ENCODE assay signal across 8 cellular contexts in the genomic region with DNA sequence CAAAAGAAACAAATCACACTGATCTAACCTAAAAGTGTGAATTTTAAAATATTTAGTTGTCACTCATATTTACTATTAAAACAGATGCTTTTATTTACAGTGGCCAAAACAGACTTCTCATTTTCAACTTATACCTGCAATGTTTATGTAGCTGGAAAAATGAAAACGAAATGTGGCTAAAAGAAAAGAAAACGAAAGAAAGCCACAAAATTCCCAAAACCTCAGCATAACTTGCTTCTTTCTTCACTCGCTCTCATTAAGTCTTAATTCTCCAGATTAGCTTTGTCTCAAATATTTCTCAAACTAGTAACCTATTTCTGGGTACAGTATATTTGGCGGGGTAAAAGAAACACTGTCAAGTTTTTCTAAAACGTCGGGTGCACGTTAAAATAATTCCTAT. TPM values are rescaled to one million over a fixed set of nuclear protein-coding genes. Genes with fewer than 3 reads are reported as not detected.
DNase-seq lines count a peak whose midpoint lies in the region; ATAC-seq and TF ChIP-seq lines count a peak whose summit lies in the region.

No MANE protein-coding gene starts in this region.

- DNase-seq in HL-60 (ENCODE audit: low read depth in 1 of 2, low spot score in 1 of 2) = no peak
- no peak for DNase-seq in stimulated activated effector memory CD8-positive, alpha-beta T cell treated with anti-CD3 and anti-CD28 coated beads, Interleukin-12 subunit alpha, Interleukin-12 subunit beta, amount 100 ng/mL, for 72 hours (ENCODE audit: low spot score in 2 of 2)
- no peak for DNase-seq in retina
- no peak for DNase-seq in GM03348 (ENCODE audit: low spot score)

- peak overlapping the region; percentile 100 for H3K27ac Mint-ChIP-seq in activated T-helper 17 cell treated with anti-CD3 and anti-CD28 coated beads, Interleukin-2, amount 50 U/mL, for 72 hours
- peak overlapping the region; percentile 98 for H3K27ac Mint-ChIP-seq in stimulated activated effector memory CD8-positive, alpha-beta T cell treated with anti-CD3 and anti-CD28 coated beads, Interleukin-12 subunit alpha, Interleukin-12 subunit beta, amount 100 ng/mL, for 72 hours

- ATAC-seq in activated T-helper 17 cell treated with anti-CD3 and anti-CD28 coated beads, Interleukin-2, amount 50 U/mL, for 72 hours (replicated peaks) = no peak
- no peak for ATAC-seq in stimulated activated effector memory CD8-positive, alpha-beta T cell treated with anti-CD3 and anti-CD28 coated beads, Interleukin-12 subunit alpha, Interleukin-12 subunit beta, amount 100 ng/mL, for 72 hours
- no peak for ATAC-seq in HG02623 (IDR thresholded peaks at IDR 0.05; ENCODE audit: unreplicated experiment)
- ATAC-seq in HG03442 (IDR thresholded peaks at IDR 0.05; ENCODE audit: unreplicated experiment) = no peak

- H3K36me3 ChIP-seq in iPS-18a (ENCODE audit: control insufficient read depth, low read depth, low read length) = peaks cover 2% of the 10 kb centered on the region

- no peaks in the 10 kb centered on the region for H3K27me3 Mint-ChIP-seq in activated T-helper 17 cell treated with anti-CD3 and anti-CD28 coated beads, Interleukin-2, amount 50 U/mL, for 72 hours

- H3K9me3 Mint-ChIP-seq in activated T-helper 17 cell treated with anti-CD3 and anti-CD28 coated beads, Interleukin-2, amount 50 U/mL, for 72 hours = no peaks in the 10 kb centered on the region
- no peaks in the 10 kb centered on the region for H3K9me3 Mint-ChIP-seq in stimulated activated effector memory CD8-positive, alpha-beta T cell treated with anti-CD3 and anti-CD28 coated beads, Interleukin-12 subunit alpha, Interleukin-12 subunit beta, amount 100 ng/mL, for 72 hours

- H3K27me3 ChIP-seq in HL-60 (ENCODE audit: insufficient read depth, poor library complexity, severe bottlenecking) = no peaks in the 10 kb centered on the region
- no peaks in the 10 kb centered on the region for H3K27me3 ChIP-seq in iPS-18a (ENCODE audit: control insufficient read depth, insufficient read depth, low read length)

- peaks cover 21% of the 10 kb centered on the region for H3K4me1 ChIP-seq in iPS-18a (ENCODE audit: control insufficient read depth, low read depth, low read length)

- H3K4me1 Mint-ChIP-seq in activated T-helper 17 cell treated with anti-CD3 and anti-CD28 coated beads, Interleukin-2, amount 50 U/mL, for 72 hours = peaks cover 28% of the 10 kb centered on the region
- peaks cover 46% of the 10 kb centered on the region for H3K4me1 Mint-ChIP-seq in stimulated activated effector memory CD8-positive, alpha-beta T cell treated with anti-CD3 and anti-CD28 coated beads, Interleukin-12 subunit alpha, Interleukin-12 subunit beta, amount 100 ng/mL, for 72 hours

- H3K27ac ChIP-seq in HL-60 (replicated peaks) = peak overlapping the region; percentile 96
- peak overlapping the region; percentile 95 for H3K27ac ChIP-seq in iPS-18a (ENCODE audit: low read length)

- no peak for TF ChIP-seq CTCF in HL-60 (IDR thresholded peaks at IDR 0.05; ENCODE audit: insufficient read depth, low read length)

- peak overlapping the region; percentile 100 for H3K4me3 Mint-ChIP-seq in activated T-helper 17 cell treated with anti-CD3 and anti-CD28 coated beads, Interleukin-2, amount 50 U/mL, for 72 hours
- H3K4me3 Mint-ChIP-seq in stimulated activated effector memory CD8-positive, alpha-beta T cell treated with anti-CD3 and anti-CD28 coated beads, Interleukin-12 subunit alpha, Interleukin-12 subunit beta, amount 100 ng/mL, for 72 hours = peak overlapping the region; percentile 98

- H3K4me3 ChIP-seq in HL-60 (replicated peaks; ENCODE audit: insufficient read depth, low read length) (peak overlapping the region; percentile 97), iPS-18a (ENCODE audit: low read length) (peak overlapping the region; percentile 98)

- H3K36me3 Mint-ChIP-seq in activated T-helper 17 cell treated with anti-CD3 and anti-CD28 coated beads, Interleukin-2, amount 50 U/mL, for 72 hours (ENCODE audit: low read depth) = peaks cover 51% of the 10 kb centered on the region
- H3K36me3 Mint-ChIP-seq in stimulated activated effector memory CD8-positive, alpha-beta T cell treated with anti-CD3 and anti-CD28 coated beads, Interleukin-12 subunit alpha, Interleukin-12 subunit beta, amount 100 ng/mL, for 72 hours = peaks cover 36% of the 10 kb centered on the region

- H3K9ac ChIP-seq in iPS-18a (ENCODE audit: low read length) = peak overlapping the region; percentile 99

- no peaks in the 10 kb centered on the region for H3K9me3 ChIP-seq in iPS-18a (ENCODE audit: control insufficient read depth, low read depth, low read length)

RNA-seq across cellular contexts. Expression of gene CSTF3, which starts 0.7 kb away (rescaled TPM):
- 10 to 100 TPM; 20.6 to 28.4 TPM for total RNA-seq in activated T-helper 17 cell treated with anti-CD3 and anti-CD28 coated beads, Interleukin-2, amount 50 U/mL, for 72 hours
